Comparison of ENCODE assay signal across 16 cellular contexts in genomic region chr4:111776546-111776945, GRCh38.
"Had no signal": no experiment of that assay in that cellular context is flagged by ENCODE, and none has a peak within 500 bp of the region (broad histone marks: within the 10 kb centered on the region; RNA-seq: fewer than 3 reads in every experiment).

No MANE protein-coding gene starts in this region.

- H3K4me1 Mint-ChIP-seq: activated CD4-positive, alpha-beta memory T cell treated with anti-CD3 and anti-CD28 coated beads, Interleukin-2, amount 10 ng/mL, durations not matched to agents 7 days and 5 days; naive thymus-derived CD4-positive, alpha-beta T cell had no signal

- H3K4me3 Mint-ChIP-seq: activated CD4-positive, alpha-beta memory T cell treated with anti-CD3 and anti-CD28 coated beads, Interleukin-2, amount 10 ng/mL, durations not matched to agents 7 days and 5 days; activated T-helper 1 cell treated with anti-CD3 and anti-CD28 coated beads, Interleukin-12 subunit alpha, Interleukin-12 subunit beta, Interleukin-2, Interleukin-4 antibody, amounts not matched to agents 30 ng/mL and 10 ng/mL and 1 ng/mL, durations not matched to agents 14 hours and 24 hours and 36 hours; naive thymus-derived CD4-positive, alpha-beta T cell had no signal

- H3K9me3 Mint-ChIP-seq: activated CD4-positive, alpha-beta memory T cell treated with anti-CD3 and anti-CD28 coated beads, Interleukin-2, amount 10 ng/mL, durations not matched to agents 7 days and 5 days; activated T-helper 1 cell treated with anti-CD3 and anti-CD28 coated beads, Interleukin-12 subunit alpha, Interleukin-12 subunit beta, Interleukin-2, Interleukin-4 antibody, amounts not matched to agents 30 ng/mL and 10 ng/mL and 1 ng/mL, durations not matched to agents 14 hours and 24 hours and 36 hours had no signal

- H3K27me3 Mint-ChIP-seq: activated CD4-positive, alpha-beta memory T cell treated with anti-CD3 and anti-CD28 coated beads, Interleukin-2, amount 10 ng/mL, durations not matched to agents 7 days and 5 days; naive thymus-derived CD4-positive, alpha-beta T cell had no signal

- H3K36me3 ChIP-seq: colonic mucosa, gastroesophageal sphincter, lower lobe of right lung, tibial artery had no signal

- ATAC-seq: gastroesophageal sphincter; lower lobe of right lung; naive thymus-derived CD4-positive, alpha-beta T cell had no signal

- FAIRE-seq: endothelial cell of umbilical vein, small intestine had no signal

- H3K9me3 ChIP-seq: colonic mucosa, gastroesophageal sphincter, lower lobe of right lung, tibial artery had no signal

- H3K36me3 Mint-ChIP-seq: naive thymus-derived CD4-positive, alpha-beta T cell had no signal

- H3K27ac Mint-ChIP-seq: activated CD4-positive, alpha-beta memory T cell treated with anti-CD3 and anti-CD28 coated beads, Interleukin-2, amount 10 ng/mL, durations not matched to agents 7 days and 5 days; activated T-helper 1 cell treated with anti-CD3 and anti-CD28 coated beads, Interleukin-12 subunit alpha, Interleukin-12 subunit beta, Interleukin-2, Interleukin-4 antibody, amounts not matched to agents 30 ng/mL and 10 ng/mL and 1 ng/mL, durations not matched to agents 14 hours and 24 hours and 36 hours; naive thymus-derived CD4-positive, alpha-beta T cell had no signal

- DNase-seq: activated CD4-positive, alpha-beta memory T cell treated with anti-CD3 and anti-CD28 coated beads, Interleukin-2, amount 10 ng/mL, durations not matched to agents 7 days and 5 days; activated naive CD4-positive, alpha-beta T cell; caudate nucleus; colonic mucosa; effector CD4-positive, alpha-beta T cell; lower lobe of right lung; naive thymus-derived CD4-positive, alpha-beta T cell; posterior cingulate gyrus; small intestine; T1000; tibial artery had no signal

- H3K4me3 ChIP-seq: colonic mucosa, gastroesophageal sphincter, hepatocyte, lower lobe of right lung, tibial artery had no signal

- H3K79me2 ChIP-seq: hepatocyte had no signal

- H3K4me1 ChIP-seq: colonic mucosa, gastroesophageal sphincter, lower lobe of right lung, tibial artery had no signal

- H3K27me3 ChIP-seq: colonic mucosa, gastroesophageal sphincter, hepatocyte had no signal

- H3K27ac ChIP-seq: colonic mucosa, gastroesophageal sphincter, lower lobe of right lung, tibial artery, VCaP had no signal

- H2AFZ ChIP-seq: hepatocyte had no signal
